ENCODE assay signal across 16 cellular contexts in genomic region chr4:85964298-85964697, GRCh38.
DNase-seq lines count a peak whose midpoint lies in the region; ATAC-seq and TF ChIP-seq lines count a peak whose summit lies in the region.
"Had no signal": no experiment of that assay in that cellular context is flagged by ENCODE, and none has a peak within 500 bp of the region (broad histone marks: within the 10 kb centered on the region; RNA-seq: fewer than 3 reads in every experiment).

No MANE protein-coding gene starts in this region.

- H3K9me3 ChIP-seq in liver (ENCODE audit: control insufficient read depth in 4 of 4, low read length in 3 of 4) (no peaks in the 10 kb centered on the region), spleen (peaks cover 0 to 10% (median 0%) of the 10 kb centered on the region in 8 donors)
- H3K9me3 ChIP-seq: SJCRH30, stomach had no signal

- no peak overlapping the region for H3K4me3 ChIP-seq in AG10803 (ENCODE audit: low read length)
- no peak overlapping the region for H3K4me3 ChIP-seq in brain microvascular endothelial cell (ENCODE audit: low read depth, low read length)
- H3K4me3 ChIP-seq in liver (ENCODE audit: low read depth in 1 of 3, low read length in 3 of 3): no peak overlapping the region
- H3K4me3 ChIP-seq in spleen: no peak overlapping the region
- H3K4me3 ChIP-seq: SJCRH30, stomach had no signal

- DNase-seq in AG10803 (ENCODE audit: low read depth): no peak
- DNase-seq in brain microvascular endothelial cell: no peak
- no peak for DNase-seq in erythroblast (lab: John Stamatoyannopoulos, UW)
- no peak for DNase-seq in omental fat pad (ENCODE audit: low spot score)
- DNase-seq in spleen: no peak
- DNase-seq: activated B cell treated with CpG ODN at 0.5 μM for 24 hours; amygdala; CD4-positive, CD25-positive, alpha-beta regulatory T cell; effector CD8-positive, alpha-beta T cell; NCI-H1048; SJCRH30; stomach had no signal

- H3K27ac ChIP-seq in brain microvascular endothelial cell: no peak overlapping the region
- no peak overlapping the region for H3K27ac ChIP-seq in liver (ENCODE audit: low read depth in 1 of 2, low read length in 2 of 2)
- no peak overlapping the region for H3K27ac ChIP-seq in spleen
- H3K27ac ChIP-seq: HL-60, SJCRH30, stomach had no signal

- TF ChIP-seq CTCF in AG10803 (conservative IDR thresholded peaks at IDR 0.05; ENCODE audit: low read length) (peak; percentile 36), brain microvascular endothelial cell (IDR thresholded peaks at IDR 0.05; ENCODE audit: low read depth, low read length, missing control alignments) (peak; percentile 31), liver (IDR thresholded peaks at IDR 0.05; ENCODE audit: low read depth, low read length, missing input control) (peak; percentile 49), omental fat pad (IDR thresholded peaks at IDR 0.05) (no peak), spleen (IDR thresholded peaks at IDR 0.05 in 8 of 11, conservative IDR thresholded peaks at IDR 0.05 in 3 of 11) (no peak)

- intact Hi-C loops in spleen (cut with DNase I; ENCODE audit: low total_unique reads): loop anchor here (10.0 kb wide), 1 partner anchor 819 kb away; no protein-coding TSS in a partner anchor

- TF ChIP-seq POLR2A in erythroblast (IDR thresholded peaks at IDR 0.05; ENCODE audit: low read length) (no peak), spleen (IDR thresholded peaks at IDR 0.05) (no peak)

- ATAC-seq in omental fat pad (ENCODE audit: low FRiP score): no peak
- ATAC-seq in GM19324 (IDR thresholded peaks at IDR 0.05; ENCODE audit: low FRiP score, unreplicated experiment): no peak

- peak; percentile 85 to 90 for TF ChIP-seq RAD21 in liver (IDR thresholded peaks at IDR 0.05)

- H3K4me1 Mint-ChIP-seq in IgD-negative memory B cell: peaks cover 6 to 25% (median 10%) of the 10 kb centered on the region in 3 donors
- H3K4me1 Mint-ChIP-seq: CD4-positive, CD25-positive, alpha-beta regulatory T cell had no signal

- H3K27me3 Mint-ChIP-seq in IgD-negative memory B cell: no peaks in the 10 kb centered on the region
- H3K27me3 Mint-ChIP-seq: activated B cell treated with CpG ODN at 0.5 μM for 24 hours; CD4-positive, CD25-positive, alpha-beta regulatory T cell had no signal

- H3K4me1 ChIP-seq in liver (ENCODE audit: control insufficient read depth in 4 of 4, insufficient read depth in 4 of 4, low read length in 3 of 4) (peaks cover 0 to 1% (median 0%) of the 10 kb centered on the region in 4 donors), spleen (peaks cover 0 to 37% (median 27%) of the 10 kb centered on the region in 6 donors)
- H3K4me1 ChIP-seq: SJCRH30 had no signal

- H3K4me3 Mint-ChIP-seq in IgD-negative memory B cell: no peak overlapping the region
- H3K4me3 Mint-ChIP-seq: activated B cell treated with CpG ODN at 0.5 μM for 24 hours; CD4-positive, CD25-positive, alpha-beta regulatory T cell had no signal

- no peaks in the 10 kb centered on the region for H3K27me3 ChIP-seq in brain microvascular endothelial cell (replicated peaks)
- H3K27me3 ChIP-seq in liver (ENCODE audit: control insufficient read depth in 4 of 4, insufficient read depth in 4 of 4, low read length in 3 of 4): no peaks in the 10 kb centered on the region
- H3K27me3 ChIP-seq in spleen (replicated peaks in 1 of 7): no peaks in the 10 kb centered on the region
- H3K27me3 ChIP-seq: SJCRH30, stomach had no signal

- H3K36me3 Mint-ChIP-seq in IgD-negative memory B cell: peaks cover 11% of the 10 kb centered on the region
- H3K36me3 Mint-ChIP-seq: CD4-positive, CD25-positive, alpha-beta regulatory T cell had no signal

- no peak overlapping the region for H3K9ac ChIP-seq in liver (ENCODE audit: low read depth in 1 of 2, low read length in 2 of 2)

- H3K9me3 Mint-ChIP-seq in IgD-negative memory B cell: peaks cover 0 to 4% (median 4%) of the 10 kb centered on the region in 3 donors

- H3K36me3 ChIP-seq in brain microvascular endothelial cell (replicated peaks): no peaks in the 10 kb centered on the region
- H3K36me3 ChIP-seq in liver (ENCODE audit: control insufficient read depth in 4 of 4, insufficient read depth in 3 of 4, low read depth in 1 of 4, low read length in 3 of 4): no peaks in the 10 kb centered on the region
- H3K36me3 ChIP-seq in spleen: peaks cover 0 to 7% (median 0%) of the 10 kb centered on the region in 6 donors
- H3K36me3 ChIP-seq: stomach had no signal

- peak overlapping the region in 2 of 3 donors; percentile 25 to 65 for H3K27ac Mint-ChIP-seq in IgD-negative memory B cell
- H3K27ac Mint-ChIP-seq: activated B cell treated with CpG ODN at 0.5 μM for 24 hours; CD4-positive, CD25-positive, alpha-beta regulatory T cell had no signal

- in situ Hi-C loops in brain microvascular endothelial cell (cut with HindIII; ENCODE audit: low pct_ligation_motif_present, low sequenced_read_pairs): no loop called here

TF ChIP-seq in liver, 16 proteins besides CTCF, POLR2A, EP300 and RAD21:
- no peak for TF ChIP-seq ATF3 (IDR thresholded peaks at IDR 0.05)

Comparison
In these comparisons a context has a peak if more than half of its experiments do, and no peak if none do; other contexts are left out.
1. CTCF ChIP-seq: peak in AG10803 (single experiment), brain microvascular endothelial cell (single experiment) and liver (single experiment); none in omental fat pad (0 of 3) and spleen (0 of 11).